ENCODE assay signal across 24 cellular contexts in the genomic region with DNA sequence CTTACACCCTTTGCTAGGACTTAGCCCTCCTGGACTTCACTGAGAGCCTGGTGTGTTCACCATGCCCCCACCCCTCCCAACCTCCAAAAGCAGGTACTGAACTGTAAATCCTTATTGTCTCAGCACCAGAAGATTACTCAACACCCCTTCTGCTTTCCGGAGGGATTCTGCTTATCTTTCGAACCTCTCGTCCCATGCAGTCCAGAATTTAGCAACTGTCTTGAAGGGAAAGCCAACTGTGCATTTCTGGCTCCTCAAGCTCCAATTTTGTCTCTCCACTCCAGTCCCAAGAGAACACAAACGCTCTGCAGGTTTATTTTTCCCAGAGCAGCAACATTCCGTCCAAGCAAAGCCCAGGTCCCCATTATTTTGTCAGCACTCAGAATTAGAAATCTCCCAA. TPM values are rescaled to one million over a fixed set of nuclear protein-coding genes. Genes with fewer than 3 reads are reported as not detected.
DNase-seq lines count a peak whose midpoint lies in the region; ATAC-seq and TF ChIP-seq lines count a peak whose summit lies in the region.
"Had no signal": no experiment of that assay in that cellular context is flagged by ENCODE, and none has a peak within 500 bp of the region (broad histone marks: within the 10 kb centered on the region; RNA-seq: fewer than 3 reads in every experiment).

No MANE protein-coding gene starts in this region.

- no peaks in the 10 kb centered on the region for H3K27me3 ChIP-seq in CD4-positive, alpha-beta T cell (ENCODE audit: control insufficient read depth, insufficient read depth, low read length)
- H3K27me3 ChIP-seq: left lung, neural progenitor cell, upper lobe of left lung had no signal

- peaks cover 31% of the 10 kb centered on the region for H3K36me3 Mint-ChIP-seq in T-helper 2 cell treated with Interferon-gamma antibody and Interleukin-4, amounts not matched to agents 5 μg/mL and 100 μg/mL, for 36 hours (ENCODE audit: low read depth)
- H3K36me3 Mint-ChIP-seq in CD4-positive, alpha-beta T cell (ENCODE audit: low read depth), result peaks cover 16% of the 10 kb centered on the region
- H3K36me3 Mint-ChIP-seq in activated T-helper 1 cell treated with anti-CD3 and anti-CD28 coated beads, Interleukin-12 subunit alpha, Interleukin-12 subunit beta, Interleukin-2, Interleukin-4 antibody, amounts not matched to agents 30 ng/mL and 10 ng/mL and 1 ng/mL, durations not matched to agents 14 hours and 24 hours and 36 hours (ENCODE audit: low read depth), result peaks cover 35% of the 10 kb centered on the region
- no peaks in the 10 kb centered on the region for H3K36me3 Mint-ChIP-seq in natural killer cell
- H3K36me3 Mint-ChIP-seq: neural progenitor cell had no signal

- TF ChIP-seq CTCF in CD4-positive, alpha-beta T cell (IDR thresholded peaks at IDR 0.05), result no peak
- TF ChIP-seq CTCF in natural killer cell (IDR thresholded peaks at IDR 0.05), result no peak

- H3K27ac Mint-ChIP-seq in T-helper 2 cell treated with Interferon-gamma antibody and Interleukin-4, amounts not matched to agents 5 μg/mL and 100 μg/mL, for 36 hours, result peak overlapping the region; percentile 0
- peak overlapping the region; percentile 78 for H3K27ac Mint-ChIP-seq in CD4-positive, alpha-beta T cell
- peak overlapping the region; percentile 24 for H3K27ac Mint-ChIP-seq in activated T-helper 1 cell treated with anti-CD3 and anti-CD28 coated beads, Interleukin-12 subunit alpha, Interleukin-12 subunit beta, Interleukin-2, Interleukin-4 antibody, amounts not matched to agents 30 ng/mL and 10 ng/mL and 1 ng/mL, durations not matched to agents 14 hours and 24 hours and 36 hours
- H3K27ac Mint-ChIP-seq in natural killer cell, result peak overlapping the region; percentile 81 to 85
- H3K27ac Mint-ChIP-seq: HFFc6, neural progenitor cell had no signal

- H3K4me1 Mint-ChIP-seq in T-helper 2 cell treated with Interferon-gamma antibody and Interleukin-4, amounts not matched to agents 5 μg/mL and 100 μg/mL, for 36 hours (ENCODE audit: low read depth), result peaks cover 58% of the 10 kb centered on the region
- peaks cover 76% of the 10 kb centered on the region for H3K4me1 Mint-ChIP-seq in CD4-positive, alpha-beta T cell (ENCODE audit: low read depth)
- H3K4me1 Mint-ChIP-seq in activated T-helper 1 cell treated with anti-CD3 and anti-CD28 coated beads, Interleukin-12 subunit alpha, Interleukin-12 subunit beta, Interleukin-2, Interleukin-4 antibody, amounts not matched to agents 30 ng/mL and 10 ng/mL and 1 ng/mL, durations not matched to agents 14 hours and 24 hours and 36 hours (ENCODE audit: low read depth), result peaks cover 73% of the 10 kb centered on the region
- peaks cover 49 to 62% of the 10 kb centered on the region in 2 donors for H3K4me1 Mint-ChIP-seq in natural killer cell
- H3K4me1 Mint-ChIP-seq: neural progenitor cell had no signal

- no peaks in the 10 kb centered on the region for H3K9me3 ChIP-seq in CD4-positive, alpha-beta T cell (ENCODE audit: control insufficient read depth, low read length)
- H3K9me3 ChIP-seq: left lung, upper lobe of left lung had no signal

- ATAC-seq in CD4-positive, alpha-beta T cell (ENCODE audit: poor library complexity), result no peak
- ATAC-seq in natural killer cell (no peak), GM21447 (IDR thresholded peaks at IDR 0.05; ENCODE audit: unreplicated experiment) (no peak)
- ATAC-seq: left lung had no signal

- DNase-seq in T-helper 2 cell treated with Interferon-gamma antibody and Interleukin-4, amounts not matched to agents 5 μg/mL and 100 μg/mL, for 36 hours (ENCODE audit: low spot score), result no peak
- DNase-seq in T-helper 2 cell, result no peak
- no peak for DNase-seq in CD4-positive, alpha-beta T cell
- no peak for DNase-seq in activated T-helper 1 cell treated with anti-CD3 and anti-CD28 coated beads, Interleukin-12 subunit alpha, Interleukin-12 subunit beta, Interleukin-2, Interleukin-4 antibody, amounts not matched to agents 30 ng/mL and 10 ng/mL and 1 ng/mL, durations not matched to agents 14 hours and 24 hours and 36 hours (ENCODE audit: low spot score)
- DNase-seq in natural killer cell, result no peak
- no peak for DNase-seq in Kasumi-1 (lab: John Stamatoyannopoulos, UW)
- DNase-seq in NCI-H82 treated with DMSO at 0.1 percent for 48 hours (lab: John Stamatoyannopoulos, UW; ENCODE audit: unreplicated experiment), result no peak
- DNase-seq: activated CD4-positive, CD25-positive, alpha-beta regulatory T cell treated with anti-CD3 and anti-CD28 coated beads, Interleukin-2, amount 50 U/mL, for 72 hours; AML-193; amniotic stem cell; Caco-2; DND-41; head of caudate nucleus; HFFc6; KG1; left lung; midbrain; NCI-H187; NCI-H69; posterior cingulate gyrus; upper lobe of left lung had no signal

- H3K9me3 Mint-ChIP-seq in T-helper 2 cell treated with Interferon-gamma antibody and Interleukin-4, amounts not matched to agents 5 μg/mL and 100 μg/mL, for 36 hours, result no peaks in the 10 kb centered on the region
- H3K9me3 Mint-ChIP-seq in CD4-positive, alpha-beta T cell, result no peaks in the 10 kb centered on the region
- peaks cover under 1% of the 10 kb centered on the region for H3K9me3 Mint-ChIP-seq in activated T-helper 1 cell treated with anti-CD3 and anti-CD28 coated beads, Interleukin-12 subunit alpha, Interleukin-12 subunit beta, Interleukin-2, Interleukin-4 antibody, amounts not matched to agents 30 ng/mL and 10 ng/mL and 1 ng/mL, durations not matched to agents 14 hours and 24 hours and 36 hours
- H3K9me3 Mint-ChIP-seq in natural killer cell, result no peaks in the 10 kb centered on the region
- H3K9me3 Mint-ChIP-seq: HFFc6, neural progenitor cell had no signal

- H3K4me3 Mint-ChIP-seq in T-helper 2 cell treated with Interferon-gamma antibody and Interleukin-4, amounts not matched to agents 5 μg/mL and 100 μg/mL, for 36 hours, result no peak overlapping the region
- H3K4me3 Mint-ChIP-seq in CD4-positive, alpha-beta T cell, result no peak overlapping the region
- peak overlapping the region; percentile 3 for H3K4me3 Mint-ChIP-seq in activated T-helper 1 cell treated with anti-CD3 and anti-CD28 coated beads, Interleukin-12 subunit alpha, Interleukin-12 subunit beta, Interleukin-2, Interleukin-4 antibody, amounts not matched to agents 30 ng/mL and 10 ng/mL and 1 ng/mL, durations not matched to agents 14 hours and 24 hours and 36 hours
- H3K4me3 Mint-ChIP-seq in natural killer cell, result peak overlapping the region; percentile 72
- H3K4me3 Mint-ChIP-seq: HFFc6, neural progenitor cell had no signal

- POLR2A ChIA-PET in CD4-positive, alpha-beta T cell (lab: Charles Lee), result interaction anchor here (1.2 kb wide), 1 partner anchor 48 kb away, joined by 3 read pairs; no protein-coding TSS in a partner anchor

- no peaks in the 10 kb centered on the region for H3K27me3 Mint-ChIP-seq in T-helper 2 cell treated with Interferon-gamma antibody and Interleukin-4, amounts not matched to agents 5 μg/mL and 100 μg/mL, for 36 hours (ENCODE audit: low read depth)
- no peaks in the 10 kb centered on the region for H3K27me3 Mint-ChIP-seq in CD4-positive, alpha-beta T cell
- no peaks in the 10 kb centered on the region for H3K27me3 Mint-ChIP-seq in activated T-helper 1 cell treated with anti-CD3 and anti-CD28 coated beads, Interleukin-12 subunit alpha, Interleukin-12 subunit beta, Interleukin-2, Interleukin-4 antibody, amounts not matched to agents 30 ng/mL and 10 ng/mL and 1 ng/mL, durations not matched to agents 14 hours and 24 hours and 36 hours (ENCODE audit: insufficient read depth)
- H3K27me3 Mint-ChIP-seq in natural killer cell (ENCODE audit: low read depth in 2 of 2), result no peaks in the 10 kb centered on the region

- intact Hi-C loops in CD4-positive, alpha-beta T cell (cut with DNase I, micrococcal nuclease), result no loop called here
- intact Hi-C loops in activated T-helper 1 cell treated with anti-CD3 and anti-CD28 coated beads, Interleukin-12 subunit alpha, Interleukin-12 subunit beta, Interleukin-2, Interleukin-4 antibody, amounts not matched to agents 30 ng/mL and 10 ng/mL and 1 ng/mL, durations not matched to agents 14 hours and 24 hours and 36 hours (cut with micrococcal nuclease), result loop anchor here (2.0 kb wide), 2 partner anchors 49 to 85 kb away; a partner anchor contains a TSS
- intact Hi-C loops in natural killer cell (cut with micrococcal nuclease), result loop anchor here (2.0 to 5.0 kb wide), 2 partner anchors 13 to 33 kb away; no protein-coding TSS in a partner anchor

- CTCF ChIA-PET in CD4-positive, alpha-beta T cell (lab: Charles Lee), result no interaction called here

- H3K27ac ChIP-seq in CD4-positive, alpha-beta T cell (ENCODE audit: low read depth, low read length), result no peak overlapping the region
- H3K27ac ChIP-seq: 22Rv1, neural progenitor cell had no signal

RNA-seq across cellular contexts. Expression of a gene that starts 49.6 kb away (rescaled TPM):
- 10 to 100 TPM; 55.7 to 56.4 TPM for total RNA-seq in CD4-positive, alpha-beta T cell
- total RNA-seq in activated T-helper 1 cell treated with anti-CD3 and anti-CD28 coated beads, Interleukin-12 subunit alpha, Interleukin-12 subunit beta, Interleukin-2, Interleukin-4 antibody, amounts not matched to agents 30 ng/mL and 10 ng/mL and 1 ng/mL, durations not matched to agents 14 hours and 24 hours and 36 hours, result 97.6 and 97.8 TPM in 2 replicates
- total RNA-seq in natural killer cell, result 100 to 1,000 TPM; 112 to 135 (median 115) TPM

Comparison
In these comparisons a context has a peak if more than half of its experiments do, and no peak if none do; other contexts are left out.
1. H3K27ac Mint-ChIP-seq: peak in every context shown above with its lines; median percentile 83 in natural killer cell; 78 in CD4-positive, alpha-beta T cell; 24 in activated T-helper 1 cell treated with anti-CD3 and anti-CD28 coated beads, Interleukin-12 subunit alpha, Interleukin-12 subunit beta, Interleukin-2, Interleukin-4 antibody, amounts not matched to agents 30 ng/mL and 10 ng/mL and 1 ng/mL, durations not matched to agents 14 hours and 24 hours and 36 hours; 0 in T-helper 2 cell treated with Interferon-gamma antibody and Interleukin-4, amounts not matched to agents 5 μg/mL and 100 μg/mL, for 36 hours.
2. H3K4me3 Mint-ChIP-seq: peak in activated T-helper 1 cell treated with anti-CD3 and anti-CD28 coated beads, Interleukin-12 subunit alpha, Interleukin-12 subunit beta, Interleukin-2, Interleukin-4 antibody, amounts not matched to agents 30 ng/mL and 10 ng/mL and 1 ng/mL, durations not matched to agents 14 hours and 24 hours and 36 hours (single experiment) and natural killer cell (single experiment); none in T-helper 2 cell treated with Interferon-gamma antibody and Interleukin-4, amounts not matched to agents 5 μg/mL and 100 μg/mL, for 36 hours (single experiment) and CD4-positive, alpha-beta T cell (single experiment).
3. intact Hi-C loops: an anchor here in activated T-helper 1 cell treated with anti-CD3 and anti-CD28 coated beads, Interleukin-12 subunit alpha, Interleukin-12 subunit beta, Interleukin-2, Interleukin-4 antibody, amounts not matched to agents 30 ng/mL and 10 ng/mL and 1 ng/mL, durations not matched to agents 14 hours and 24 hours and 36 hours (2.0 kb wide) and natural killer cell (2.0 to 5.0 kb wide); none called in CD4-positive, alpha-beta T cell.